Comparison of ENCODE assay signal across 12 cellular contexts in genomic region chr6:6840831-6841263, GRCh38.
A peak's percentile ranks its signal among the peaks of the same experiment; 100 is the strongest.
DNase-seq lines count a peak whose midpoint lies in the region; ATAC-seq lines count a peak whose summit lies in the region.
"Had no signal": no experiment of that assay in that cellular context is flagged by ENCODE, and none has a peak within 500 bp of the region (broad histone marks: within the 10 kb centered on the region; RNA-seq: fewer than 3 reads in every experiment).

No MANE protein-coding gene starts in this region.

- H3K27ac Mint-ChIP-seq in T-helper 17 cell, result no peak overlapping the region
- H3K27ac Mint-ChIP-seq: T-helper 1 cell treated with Interleukin-12 subunit alpha and Interleukin-12 subunit beta and Interleukin-4 antibody, amounts not matched to agents 30 μg/mL and 1 μg/mL, for 36 hours had no signal

- H3K4me1 Mint-ChIP-seq in T-helper 17 cell, result peaks cover 5% of the 10 kb centered on the region
- H3K4me1 Mint-ChIP-seq: CD4-positive, CD25-positive, alpha-beta regulatory T cell had no signal

- DNase-seq in GF-D8 (lab: John Stamatoyannopoulos, UW) (peak; percentile 63), SKM-1 (lab: John Stamatoyannopoulos, UW; ENCODE audit: unreplicated experiment) (peak; percentile 90), LoVo (ENCODE audit: low spot score) (no peak), GM19238 (ENCODE audit: insufficient read length, low spot score) (no peak), T-helper 17 cell (no peak), NCI-H446 (lab: John Stamatoyannopoulos, UW) (no peak)
- DNase-seq: activated CD8-positive, alpha-beta memory T cell treated with anti-CD3 and anti-CD28 coated beads, Interleukin-2, amount 50 U/mL, for 48 hours; CD4-positive, CD25-positive, alpha-beta regulatory T cell; NCI-H226 had no signal

- peaks cover 2% of the 10 kb centered on the region for H3K36me3 Mint-ChIP-seq in T-helper 17 cell (ENCODE audit: low read depth)
- H3K36me3 Mint-ChIP-seq: CD4-positive, CD25-positive, alpha-beta regulatory T cell had no signal

- ATAC-seq in GM19463 (IDR thresholded peaks at IDR 0.05; ENCODE audit: unreplicated experiment), result peak; percentile 87
- ATAC-seq in HG03095 (IDR thresholded peaks at IDR 0.05; ENCODE audit: unreplicated experiment), result peak; percentile 94
- ATAC-seq in T-helper 17 cell, result no peak

- H3K27me3 Mint-ChIP-seq in T-helper 17 cell, result peaks cover 37% of the 10 kb centered on the region

- H3K9me3 ChIP-seq in T-helper 17 cell (ENCODE audit: control insufficient read depth, low read length, poor library complexity, severe bottlenecking), result no peaks in the 10 kb centered on the region

- no peak overlapping the region for H3K4me3 Mint-ChIP-seq in T-helper 17 cell
- H3K4me3 Mint-ChIP-seq: CD4-positive, CD25-positive, alpha-beta regulatory T cell; T-helper 1 cell treated with Interleukin-12 subunit alpha and Interleukin-12 subunit beta and Interleukin-4 antibody, amounts not matched to agents 30 μg/mL and 1 μg/mL, for 36 hours had no signal

Comparison
In these comparisons a context has a peak if more than half of its experiments do, and no peak if none do; other contexts are left out.
1. DNase-seq: peak in GF-D8 (single experiment) and SKM-1 (single experiment); none in LoVo (single experiment), GM19238 (single experiment), T-helper 17 cell (0 of 3) and NCI-H446 (0 of 2).